In the genomic region with DNA sequence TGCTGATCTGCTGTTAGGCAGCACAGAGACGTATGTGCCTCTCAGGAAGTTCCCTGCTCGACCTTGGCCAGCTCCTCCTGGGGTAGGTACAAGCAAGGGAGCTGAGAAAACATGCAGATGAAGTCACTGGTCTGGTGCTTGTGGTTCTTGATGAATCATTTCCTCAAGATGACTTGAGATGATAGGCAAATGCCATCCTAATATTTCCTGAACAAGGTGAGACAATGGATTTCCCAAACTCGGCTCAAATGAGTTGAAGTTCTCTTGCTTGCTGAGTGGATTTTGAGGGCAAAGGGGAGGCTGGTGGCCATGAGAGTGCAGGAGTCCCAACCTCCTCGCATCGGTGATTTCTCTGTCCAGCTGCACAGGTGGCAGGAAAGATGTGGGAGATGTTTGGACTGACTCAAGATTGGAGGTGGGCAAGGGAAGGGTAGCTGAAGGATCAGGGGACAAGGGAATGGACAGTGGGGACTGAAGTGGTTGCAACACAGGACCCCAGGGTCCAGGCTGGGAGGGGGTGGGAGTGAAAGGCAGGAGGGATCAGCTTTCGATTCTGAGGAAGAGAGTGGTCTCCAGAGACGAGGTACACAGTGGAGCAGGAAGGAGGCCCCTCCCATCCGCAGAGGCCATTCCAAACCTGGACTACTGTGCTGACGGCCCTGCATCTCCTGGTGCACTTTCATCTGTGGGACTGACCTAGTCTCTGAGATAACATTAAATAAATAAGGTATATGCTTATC, we compare ENCODE assay signal across 8 cellular contexts.
A peak's percentile ranks its signal among the peaks of the same experiment; 100 is the strongest.
DNase-seq lines count a peak whose midpoint lies in the region; ATAC-seq and TF ChIP-seq lines count a peak whose summit lies in the region.

No MANE protein-coding gene starts in this region.

- H3K4me1 Mint-ChIP-seq in memory B cell = peaks cover 8% of the 10 kb centered on the region

- peak overlapping the region; percentile 13 for H3K27ac Mint-ChIP-seq in memory B cell

- peaks cover 9% of the 10 kb centered on the region; the same call in 1 of the 2 replicates for H4K20me1 ChIP-seq in PC-3 (ENCODE audit: low read length)

- no peak overlapping the region for H2AFZ ChIP-seq in PC-3 (ENCODE audit: low read length)

- no peaks in the 10 kb centered on the region for H3K9me3 ChIP-seq in PC-3 (ENCODE audit: low read length)
- H3K9me3 ChIP-seq in thoracic aorta = no peaks in the 10 kb centered on the region

- H3K36me3 Mint-ChIP-seq in memory B cell = peaks cover 40% of the 10 kb centered on the region

- CTCF ChIA-PET in PC-3 (lab: Charles Lee) = interaction anchor here (1.1 kb wide), 1 partner anchor 69 kb away, joined by 3 read pairs; no protein-coding TSS in a partner anchor

- DNase-seq in DMS53 treated with DMSO at 0.1 percent for 48 hours (lab: John Stamatoyannopoulos, UW; ENCODE audit: unreplicated experiment) (peak; percentile 14), PC-3 (peak; percentile 97), astrocyte of the spinal cord (ENCODE audit: low read depth, low spot score) (peak; percentile 89), memory B cell (ENCODE audit: low spot score in 2 of 2) (no peak), thoracic aorta (ENCODE audit: low spot score) (no peak), NCI-H2227 (lab: John Stamatoyannopoulos, UW; ENCODE audit: unreplicated experiment) (no peak), NCI-H446 treated with DMSO at 0.1 percent for 48 hours (lab: John Stamatoyannopoulos, UW) (no peak), D341Med (ENCODE audit: low spot score) (no peak)

- H3K4me2 ChIP-seq in PC-3 (ENCODE audit: low read length) = peak overlapping the region; percentile 56

- H3K36me3 ChIP-seq in PC-3 (ENCODE audit: low read depth, low read length) (peaks cover 58% of the 10 kb centered on the region), thoracic aorta (peaks cover 38% of the 10 kb centered on the region)

- no peaks in the 10 kb centered on the region for H3K9me2 ChIP-seq in PC-3 (replicated peaks; ENCODE audit: low read length)

- H3K4me1 ChIP-seq in PC-3 (ENCODE audit: insufficient read depth, low read length) (peaks cover 47% of the 10 kb centered on the region), thoracic aorta (ENCODE audit: control insufficient read depth in 1 of 2, low read depth in 2 of 2) (peaks cover 20 to 35% of the 10 kb centered on the region in 2 donors)

- ATAC-seq in PC-3 = peak; percentile 77
- ATAC-seq in memory B cell (ENCODE audit: low read depth) = no peak
- no peak for ATAC-seq in thoracic aorta (ENCODE audit: insufficient number of reproducible peaks, low FRiP score, low read depth)

- H3K4me3 Mint-ChIP-seq in memory B cell = no peak overlapping the region

- TF ChIP-seq CTCF in PC-3 (conservative IDR thresholded peaks at IDR 0.05; ENCODE audit: low read depth, low read length) = no peak
- TF ChIP-seq CTCF in astrocyte of the spinal cord (IDR thresholded peaks at IDR 0.05; ENCODE audit: low read depth, low read length) = no peak
- TF ChIP-seq CTCF in thoracic aorta (IDR thresholded peaks at IDR 0.05) = no peak

- in situ Hi-C loops in astrocyte of the spinal cord (cut with HindIII; ENCODE audit: low sequenced_read_pairs) = no loop called here

- H3K27me3 ChIP-seq in PC-3 (ENCODE audit: low read length) (no peaks in the 10 kb centered on the region), thoracic aorta (replicated peaks; ENCODE audit: insufficient read depth) (no peaks in the 10 kb centered on the region)

- H3K27me3 Mint-ChIP-seq in memory B cell = no peaks in the 10 kb centered on the region

- H3K9ac ChIP-seq in PC-3 (ENCODE audit: low read length) = peak overlapping the region; percentile 23; the same call in 1 of the 2 replicates

- H3K27ac ChIP-seq in PC-3 (ENCODE audit: low read length) (peak overlapping the region; percentile 84), thoracic aorta (peak overlapping the region; percentile 51 to 58)

- H3K79me2 ChIP-seq in PC-3 (ENCODE audit: low read length) = 0 out of 2 replicates have a peak, but pooled peaks cover 6% of the 10 kb centered on the region

- BruUV-seq in PC-3 (replicated peaks; lab: Mats Ljungman, UMichigan) = no TSS peak

- peak overlapping the region; percentile 1; the same call in 1 of the 2 replicates for H3K4me3 ChIP-seq in PC-3 (ENCODE audit: low read length)
- no peak overlapping the region for H3K4me3 ChIP-seq in astrocyte of the spinal cord (ENCODE audit: low read depth, low read length)
- no peak overlapping the region for H3K4me3 ChIP-seq in thoracic aorta

- POLR2A ChIA-PET in PC-3 (lab: Charles Lee; ENCODE audit: unreplicated experiment) = no interaction called here

- H3K9me3 Mint-ChIP-seq in memory B cell = no peaks in the 10 kb centered on the region

- intact Hi-C loops in PC-3 (cut with micrococcal nuclease) = loop anchor here (10.0 kb wide), 1 partner anchor 69 kb away; a partner anchor contains a TSS

- H3F3A ChIP-seq in PC-3 (ENCODE audit: low read length, unreplicated experiment) = peaks cover 21% of the 10 kb centered on the region

Comparison
In these comparisons a context has a peak if more than half of its experiments do, and no peak if none do; other contexts are left out.
1. DNase-seq: peak in DMS53 treated with DMSO at 0.1 percent for 48 hours (single experiment), PC-3 (single experiment) and astrocyte of the spinal cord (single experiment); none in memory B cell (0 of 2), thoracic aorta (single experiment), NCI-H2227 (single experiment), NCI-H446 treated with DMSO at 0.1 percent for 48 hours (single experiment) and D341Med (single experiment).